29 cellular contexts compared by ENCODE assay signal in the genomic region with DNA sequence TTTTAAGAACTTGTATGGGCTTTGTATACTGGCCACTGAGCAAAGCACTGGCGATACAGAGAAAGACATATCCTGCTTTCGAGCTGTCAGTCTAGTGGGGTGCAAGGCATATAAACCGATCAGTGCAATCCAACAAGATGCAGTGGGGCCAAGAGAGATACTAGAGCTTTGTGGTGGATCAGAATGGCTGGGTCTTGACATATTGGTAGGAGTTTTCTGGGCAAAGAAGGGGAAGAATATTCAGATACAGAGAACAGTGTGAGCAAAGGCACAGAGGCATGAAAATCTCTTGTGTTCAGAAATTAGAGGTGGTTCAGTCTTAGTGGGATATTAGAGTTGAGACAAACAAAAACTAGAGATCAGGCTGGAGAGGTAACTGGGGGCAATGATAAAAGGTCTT. TPM values are rescaled to one million over a fixed set of nuclear protein-coding genes. Genes with fewer than 3 reads are reported as not detected.
"Had no signal": no experiment of that assay in that cellular context is flagged by ENCODE, and none has a peak within 500 bp of the region (broad histone marks: within the 10 kb centered on the region; RNA-seq: fewer than 3 reads in every experiment).

No MANE protein-coding gene starts in this region.

- H3K36me3 ChIP-seq: neural progenitor cell, ovary, right lobe of liver, sigmoid colon, stomach, suprapubic skin, tibial artery, transverse colon, upper lobe of right lung, uterus had no signal

- H3K4me2 ChIP-seq: neural progenitor cell had no signal

- H3K9me3 ChIP-seq: ovary, psoas muscle, right lobe of liver, sigmoid colon, suprapubic skin, testis, transverse colon, upper lobe of right lung, uterus had no signal

- H3K36me3 Mint-ChIP-seq: natural killer cell; neural progenitor cell; stimulated activated effector memory CD8-positive, alpha-beta T cell treated with anti-CD3 and anti-CD28 coated beads, Interleukin-12 subunit alpha, Interleukin-12 subunit beta, amount 100 ng/mL, for 72 hours; stimulated activated naive B cell treated with anti-CD40 and anti-IgM and Interleukin-4, amounts not matched to agents 10 μg/mL and 1 μg/mL and 100 μg/mL, for 72 hours; type B pancreatic cell had no signal

- H3K4me3 ChIP-seq: neural progenitor cell, ovary, psoas muscle, right lobe of liver, sigmoid colon, stomach, suprapubic skin, testis, tibial artery, transverse colon, upper lobe of right lung, uterus had no signal

- H3K4me1 Mint-ChIP-seq: natural killer cell; stimulated activated naive B cell treated with anti-CD40 and anti-IgM and Interleukin-4, amounts not matched to agents 10 μg/mL and 1 μg/mL and 100 μg/mL, for 72 hours had no signal

- H3K27me3 ChIP-seq: neural progenitor cell, ovary, right lobe of liver, testis, uterus had no signal

- H3K9me3 Mint-ChIP-seq: natural killer cell; neural progenitor cell; stimulated activated effector memory CD8-positive, alpha-beta T cell treated with anti-CD3 and anti-CD28 coated beads, Interleukin-12 subunit alpha, Interleukin-12 subunit beta, amount 100 ng/mL, for 72 hours; stimulated activated naive B cell treated with anti-CD40 and anti-IgM and Interleukin-4, amounts not matched to agents 10 μg/mL and 1 μg/mL and 100 μg/mL, for 72 hours; stimulated activated naive CD8-positive, alpha-beta T cell treated with anti-CD3 and anti-CD28 coated beads, Interleukin-15, Interleukin-2, amounts not matched to agents 100 ng/mL and 50 ng/mL, for 24 hours; type B pancreatic cell had no signal

- H2AFZ ChIP-seq: neural progenitor cell, parathyroid adenoma had no signal

- H3K4me3 Mint-ChIP-seq: natural killer cell; nephron; neural progenitor cell; stimulated activated effector memory CD8-positive, alpha-beta T cell treated with anti-CD3 and anti-CD28 coated beads, Interleukin-12 subunit alpha, Interleukin-12 subunit beta, amount 100 ng/mL, for 72 hours; stimulated activated naive B cell treated with anti-CD40 and anti-IgM and Interleukin-4, amounts not matched to agents 10 μg/mL and 1 μg/mL and 100 μg/mL, for 72 hours; stimulated activated naive CD8-positive, alpha-beta T cell treated with anti-CD3 and anti-CD28 coated beads, Interleukin-15, Interleukin-2, amounts not matched to agents 100 ng/mL and 50 ng/mL, for 24 hours; type B pancreatic cell had no signal

- H3K79me2 ChIP-seq: parathyroid adenoma had no signal

- H3K27ac ChIP-seq: neural progenitor cell, ovary, parathyroid adenoma, psoas muscle, right lobe of liver, sigmoid colon, stomach, suprapubic skin, testis, tibial artery, transverse colon, upper lobe of right lung, uterus had no signal

- H3K4me1 ChIP-seq: parathyroid adenoma, psoas muscle, right lobe of liver, stomach, suprapubic skin, testis, tibial artery, transverse colon, upper lobe of right lung, uterus had no signal

- DNase-seq: natural killer cell; occipital lobe; ovary; psoas muscle; right cardiac atrium; right lobe of liver; sigmoid colon; stimulated activated CD4-positive, alpha-beta T cell treated with anti-CD3 and anti-CD28 coated beads, Interleukin-15, amount 100 ng/mL, for 24 hours; stimulated activated CD4-positive, alpha-beta T cell treated with anti-CD3 and anti-CD28 coated beads, Interleukin-2, amount 100 ng/mL, for 24 hours; stimulated activated CD4-positive, alpha-beta T cell treated with anti-CD3 and anti-CD28 coated beads, Interleukin-2, amount 100 ng/mL, for 48 hours; stimulated activated CD4-positive, alpha-beta T cell treated with anti-CD3 and anti-CD28 coated beads, Interleukin-4, amount 100 ng/mL, for 24 hours; stimulated activated naive B cell treated with anti-CD40 and anti-IgM and Interleukin-4, amounts not matched to agents 10 μg/mL and 1 μg/mL and 100 μg/mL, for 72 hours; stimulated activated naive CD4-positive, alpha-beta T cell treated with Interleukin-2 at 50 U/mL for 16 hours; stomach; testis; tibial artery; transverse colon; upper lobe of right lung; uterus had no signal

- H3K27ac Mint-ChIP-seq: natural killer cell; nephron; neural progenitor cell; progenitor cell of endocrine pancreas; stimulated activated effector memory CD8-positive, alpha-beta T cell treated with anti-CD3 and anti-CD28 coated beads, Interleukin-12 subunit alpha, Interleukin-12 subunit beta, amount 100 ng/mL, for 72 hours; stimulated activated naive B cell treated with anti-CD40 and anti-IgM and Interleukin-4, amounts not matched to agents 10 μg/mL and 1 μg/mL and 100 μg/mL, for 72 hours; stimulated activated naive CD8-positive, alpha-beta T cell treated with anti-CD3 and anti-CD28 coated beads, Interleukin-15, Interleukin-2, amounts not matched to agents 100 ng/mL and 50 ng/mL, for 24 hours; type B pancreatic cell had no signal

RNA-seq across cellular contexts. Expression of gene FOXO6, which starts 49.2 kb away (rescaled TPM):
- total RNA-seq: osteoblast, subcutaneous adipose tissue had no signal
